8 cellular contexts compared by ENCODE assay signal in genomic region chr12:8697476-8698131, GRCh38. TPM values are rescaled to one million over a fixed set of nuclear protein-coding genes. Genes with fewer than 3 reads are reported as not detected.
DNase-seq lines count a peak whose midpoint lies in the region; ATAC-seq and TF ChIP-seq lines count a peak whose summit lies in the region.

Gene RIMKLB (plus strand): TSS chr12:8697991. CDS start chr12:8713867, 15,876 bp downstream.

- in situ Hi-C loops in GM13976 (cut with MboI; ENCODE audit: low sequenced_read_pairs, unreplicated experiment) (no loop called here), mammary epithelial cell (cut with MboI; ENCODE audit: low sequenced_read_pairs in 2 of 2) (no loop called here)

- H3K9me3 ChIP-seq in mammary epithelial cell (replicated peaks; ENCODE audit: insufficient read depth, low read length) = no peaks in the 10 kb centered on the region

- H4K20me1 ChIP-seq in mammary epithelial cell (ENCODE audit: insufficient read depth, low read length) = no peaks in the 10 kb centered on the region

- CTCF ChIA-PET in mammary epithelial cell (lab: Charles Lee; ENCODE audit: low non-redundant PET) = interaction anchor here (0.6 kb wide), 1 partner anchor 40 kb away, joined by 7 read pairs; no protein-coding TSS in a partner anchor

- H2AFZ ChIP-seq in mammary epithelial cell (ENCODE audit: low read depth, low read length) = peak within 1 kb of the TSS; percentile 99

- H3K4me1 ChIP-seq in mammary epithelial cell (ENCODE audit: insufficient read depth, low read length) = peaks cover 14% of the 10 kb centered on the region

- no peak for TF ChIP-seq CTCF in GM13976 (IDR thresholded peaks at IDR 0.05; ENCODE audit: borderline replicate concordance, control extremely low read depth, extremely low read depth, insufficient read depth, missing control alignments)
- TF ChIP-seq CTCF in VCaP (conservative IDR thresholded peaks at IDR 0.05) = no peak
- no peak for TF ChIP-seq CTCF in mammary epithelial cell (conservative IDR thresholded peaks at IDR 0.05 in 1 of 2, IDR thresholded peaks at IDR 0.05 in 1 of 2; ENCODE audit: extremely low read depth in 1 of 2, insufficient read depth in 1 of 2, low read depth in 1 of 2, low read length in 2 of 2)

- no peaks in the 10 kb centered on the region for H3K36me3 ChIP-seq in mammary epithelial cell (ENCODE audit: insufficient read depth, low read length)

- DNase-seq in GM13976 (ENCODE audit: low spot score) (peak; percentile 92), NCI-H2029 treated with DMSO at 0.1 percent for 48 hours (lab: John Stamatoyannopoulos, UW) (peak; percentile 38), mammary epithelial cell (peak; percentile 78), iPS-NIHi7 (ENCODE audit: extremely low spot score) (peak; percentile 84), OCI-M2 (lab: John Stamatoyannopoulos, UW; ENCODE audit: unreplicated experiment) (no peak)

- H3K79me2 ChIP-seq in mammary epithelial cell (ENCODE audit: insufficient read depth, low read length) = peaks cover 42% of the 10 kb centered on the region

- ATAC-seq in HG02852 (IDR thresholded peaks at IDR 0.05; ENCODE audit: unreplicated experiment) = peak; percentile 79

- peak within 1 kb of the TSS; percentile 98 for H3K4me2 ChIP-seq in mammary epithelial cell (ENCODE audit: insufficient read depth, low read depth, low read length)

- H3K27me3 ChIP-seq in mammary epithelial cell (ENCODE audit: insufficient read depth, low read length) = no peaks in the 10 kb centered on the region

- dilution Hi-C loops in mammary epithelial cell (cut with HindIII; ENCODE audit: low sequenced_read_pairs) = no loop called here

- H3K4me3 ChIP-seq in mammary epithelial cell (replicated peaks in 1 of 3; ENCODE audit: insufficient read depth in 1 of 3, low read depth in 2 of 3, low read length in 3 of 3) (peak within 1 kb of the TSS; percentile 97 to 98 (median 97)), skin epidermis (peak within 1 kb of the TSS; percentile 60 to 99 (median 89))

- WGBS in mammary epithelial cell (ENCODE audit: low coverage, missing lambda C conversion rate) = no CpG with 5 or more reads among the region's 88 CpGs

- intact Hi-C loops in mammary epithelial cell (cut with micrococcal nuclease) = loop anchor here (2.0 to 5.0 kb wide), 2 partner anchors 17 to 130 kb away; no protein-coding TSS in a partner anchor

- BruUV-seq in mammary epithelial cell (replicated peaks; lab: Mats Ljungman, UMichigan) = no TSS peak

- H3K9ac ChIP-seq in mammary epithelial cell (ENCODE audit: insufficient read depth, low read length) = peak within 1 kb of the TSS; percentile 91

- H3K27ac ChIP-seq in VCaP = peak within 1 kb of the TSS; percentile 93
- peak within 1 kb of the TSS; percentile 85 for H3K27ac ChIP-seq in mammary epithelial cell (ENCODE audit: insufficient read depth, low read depth, low read length)
- peak within 1 kb of the TSS; percentile 48 to 95 (median 86) for H3K27ac ChIP-seq in skin epidermis

RNA-seq across cellular contexts. Expression of gene RIMKLB, which starts in this region (rescaled TPM):
- total RNA-seq in mammary epithelial cell = 10 to 100 TPM; 27.2 to 30.2 TPM
- 12.9 TPM for polyA plus RNA-seq in mammary epithelial cell
- polyA minus RNA-seq in mammary epithelial cell = 34.4 TPM
